In the genomic region with DNA sequence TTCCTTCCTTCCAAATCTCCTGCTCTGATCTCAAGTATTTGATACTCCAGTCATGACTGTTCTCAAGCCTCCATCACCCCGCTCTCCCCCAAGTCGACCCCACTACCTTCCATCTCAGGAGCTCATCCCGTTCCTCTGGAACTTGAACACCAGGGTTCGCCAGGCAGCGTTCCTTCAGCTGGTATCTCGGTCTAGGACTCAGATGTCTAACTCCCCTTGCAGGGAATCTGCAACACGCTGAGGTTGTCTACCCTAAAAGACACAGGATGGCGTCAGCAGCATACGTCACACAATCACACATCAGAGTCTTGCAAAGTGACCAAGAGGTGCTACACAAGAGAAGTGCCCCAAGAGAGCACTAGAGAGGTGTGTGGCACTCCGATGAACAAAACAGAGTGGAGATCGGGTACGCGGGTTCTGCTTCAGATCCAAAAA, we compare ENCODE assay signal across 8 cellular contexts. TPM values are rescaled to one million over a fixed set of nuclear protein-coding genes. Genes with fewer than 3 reads are reported as not detected.
DNase-seq lines count a peak whose midpoint lies in the region; ATAC-seq and TF ChIP-seq lines count a peak whose summit lies in the region.

No MANE protein-coding gene starts in this region.

- peaks cover 32% of the 10 kb centered on the region for H3K4me1 Mint-ChIP-seq in activated T-helper 17 cell treated with anti-CD3 and anti-CD28 coated beads, Interleukin-2, amount 50 U/mL, for 72 hours

- H3K79me2 ChIP-seq in OCI-LY7 (ENCODE audit: insufficient read depth, low read depth, low read length), result peaks cover 51% of the 10 kb centered on the region

- BruUV-seq in OCI-LY7 (replicated peaks; lab: Mats Ljungman, UMichigan), result no TSS peak

- H3K4ac ChIP-seq in neuronal stem cell (ENCODE audit: low read length), result no peak overlapping the region

- peak; percentile 68 for DNase-seq in COR-L47 (lab: John Stamatoyannopoulos, UW)
- DNase-seq in GM20000 (ENCODE audit: low spot score), result peak; percentile 57
- peak; percentile 63 for DNase-seq in HS-27A (ENCODE audit: low read depth)
- peak; percentile 78 for DNase-seq in OCI-LY7 (ENCODE audit: low spot score)
- peak; percentile 76 for DNase-seq in fibroblast of villous mesenchyme (ENCODE audit: low read depth)
- peak; percentile 65 for DNase-seq in neuronal stem cell (ENCODE audit: low spot score)

- no peaks in the 10 kb centered on the region for H3K27me3 ChIP-seq in neuronal stem cell (ENCODE audit: control insufficient read depth in 3 of 3, insufficient read depth in 3 of 3, low read depth in 1 of 3, low read length in 3 of 3)

- no peak overlapping the region for H2AK5ac ChIP-seq in neuronal stem cell (ENCODE audit: low read depth, low read length)

- H2BK120ac ChIP-seq in neuronal stem cell (ENCODE audit: low read depth, low read length), result no peak overlapping the region

- H3K27ac ChIP-seq in OCI-LY7 (ENCODE audit: low read depth, low read length, poor library complexity, severe bottlenecking) (peak overlapping the region; percentile 88), neuronal stem cell (replicated peaks; ENCODE audit: low read length) (peak overlapping the region; percentile 92), temporal lobe (ENCODE audit: low read depth, low read length) (peak overlapping the region; percentile 63)

- peaks cover 35% of the 10 kb centered on the region for H3K36me3 ChIP-seq in OCI-LY7 (ENCODE audit: insufficient read depth, low read length)
- peaks cover 2 to 41% of the 10 kb centered on the region in 2 donors for H3K36me3 ChIP-seq in neuronal stem cell (replicated peaks in 1 of 2; ENCODE audit: control insufficient read depth in 2 of 2, insufficient read depth in 2 of 2, low read length in 2 of 2)

- no peak overlapping the region for H3K14ac ChIP-seq in neuronal stem cell (ENCODE audit: low read length)

- H3K4me1 ChIP-seq in OCI-LY7 (ENCODE audit: insufficient read depth, low read length, poor library complexity, severe bottlenecking), result peaks cover 26% of the 10 kb centered on the region
- H3K4me1 ChIP-seq in neuronal stem cell (ENCODE audit: control insufficient read depth in 2 of 2, insufficient read depth in 1 of 2, low read depth in 1 of 2, low read length in 2 of 2), result peaks cover 0 to 3% of the 10 kb centered on the region in 2 donors

- H3K27me3 Mint-ChIP-seq in activated T-helper 17 cell treated with anti-CD3 and anti-CD28 coated beads, Interleukin-2, amount 50 U/mL, for 72 hours, result no peaks in the 10 kb centered on the region

- no peaks in the 10 kb centered on the region for H3K9me3 Mint-ChIP-seq in activated T-helper 17 cell treated with anti-CD3 and anti-CD28 coated beads, Interleukin-2, amount 50 U/mL, for 72 hours

- WGBS in neuronal stem cell (ENCODE audit: extremely low coverage in 2 of 2, insufficient read length in 2 of 2, insufficient replicate concordance in 1 of 2), 2 donors, result no CpG with 5 or more reads among the region's 13 CpGs

- H3K18ac ChIP-seq in neuronal stem cell (ENCODE audit: low read length), result peak overlapping the region; percentile 93

- TF ChIP-seq CTCF in GM20000 (IDR thresholded peaks at IDR 0.05; ENCODE audit: extremely low read depth, missing control alignments) (no peak), OCI-LY7 (conservative IDR thresholded peaks at IDR 0.05; ENCODE audit: low read length) (no peak), fibroblast of villous mesenchyme (IDR thresholded peaks at IDR 0.05; ENCODE audit: insufficient read depth, low read depth, low read length) (no peak)

- POLR2A ChIA-PET in OCI-LY7 (lab: Charles Lee), result interaction anchor here (0.6 to 1.5 kb wide), 9 partner anchors 9 to 421 kb away, joined by 3 to 6 read pairs (median 4); a partner anchor contains a TSS

- H2AFZ ChIP-seq in OCI-LY7 (ENCODE audit: low read length), result peak overlapping the region; percentile 74
- H2AFZ ChIP-seq in neuronal stem cell (ENCODE audit: low read length), result peak overlapping the region; percentile 92

- H2BK12ac ChIP-seq in neuronal stem cell (ENCODE audit: low read length), result no peak overlapping the region

- H3K9me2 ChIP-seq in OCI-LY7 (ENCODE audit: insufficient read depth, low read length), result no peaks in the 10 kb centered on the region

- H2BK5ac ChIP-seq in neuronal stem cell (ENCODE audit: low read length), result peak overlapping the region; percentile 62

- H3K9ac ChIP-seq in neuronal stem cell (ENCODE audit: low read depth, low read length, poor library complexity), result peak overlapping the region; percentile 71

- H3K4me2 ChIP-seq in OCI-LY7 (ENCODE audit: low read length) (peak overlapping the region; percentile 88), neuronal stem cell (ENCODE audit: insufficient read depth, low read length, poor library complexity, severe bottlenecking) (peak overlapping the region; percentile 82)

- no peak overlapping the region for H4K91ac ChIP-seq in neuronal stem cell (ENCODE audit: low read depth, low read length, poor library complexity)

- H3K36me3 Mint-ChIP-seq in activated T-helper 17 cell treated with anti-CD3 and anti-CD28 coated beads, Interleukin-2, amount 50 U/mL, for 72 hours (ENCODE audit: low read depth), result peaks cover 49% of the 10 kb centered on the region

- intact Hi-C loops in OCI-LY7 (cut with micrococcal nuclease; ENCODE audit: unreplicated experiment), result loop anchor here (5.0 to 10.0 kb wide), 6 partner anchors 430 to 1457 kb away; partner anchors contain the start of gene ZNF165

- H3K79me1 ChIP-seq in neuronal stem cell (ENCODE audit: low read depth, low read length), result peaks cover 2% of the 10 kb centered on the region

- peak overlapping the region; percentile 97 for H3K27ac Mint-ChIP-seq in activated T-helper 17 cell treated with anti-CD3 and anti-CD28 coated beads, Interleukin-2, amount 50 U/mL, for 72 hours

- H3K4me3 ChIP-seq in OCI-LY7 (ENCODE audit: low read depth, low read length, poor library complexity, severe bottlenecking), result peak overlapping the region; percentile 88
- H3K4me3 ChIP-seq in fibroblast of villous mesenchyme (ENCODE audit: low read depth, low read length), result peak overlapping the region; percentile 95
- peak overlapping the region; percentile 82 to 85 for H3K4me3 ChIP-seq in neuronal stem cell (ENCODE audit: low read length in 2 of 2)

- CTCF ChIA-PET in OCI-LY7 (lab: Charles Lee; ENCODE audit: unreplicated experiment), result no interaction called here

- H3K4me3 Mint-ChIP-seq in activated T-helper 17 cell treated with anti-CD3 and anti-CD28 coated beads, Interleukin-2, amount 50 U/mL, for 72 hours, result peak overlapping the region; percentile 98

- no peaks in the 10 kb centered on the region for H4K20me1 ChIP-seq in OCI-LY7 (ENCODE audit: insufficient read depth, low read length)

- no peak overlapping the region for H3K23ac ChIP-seq in neuronal stem cell (ENCODE audit: low read depth, low read length, poor library complexity)

- H2BK15ac ChIP-seq in neuronal stem cell (ENCODE audit: low read length), result peak overlapping the region; percentile 11

- no peak overlapping the region for H4K8ac ChIP-seq in neuronal stem cell (ENCODE audit: low read depth, low read length)

- peak; percentile 54 for ATAC-seq in activated T-helper 17 cell treated with anti-CD3 and anti-CD28 coated beads, Interleukin-2, amount 50 U/mL, for 72 hours (replicated peaks)

- peaks cover 25% of the 10 kb centered on the region; the same call in 1 of the 2 replicates for H3K9me3 ChIP-seq in OCI-LY7 (ENCODE audit: low read length)
- peaks cover 0 to 40% of the 10 kb centered on the region in 2 donors for H3K9me3 ChIP-seq in neuronal stem cell (replicated peaks in 1 of 2; ENCODE audit: control insufficient read depth in 2 of 2, insufficient read depth in 1 of 2, low read depth in 1 of 2, low read length in 2 of 2)

RNA-seq across cellular contexts. Expression of gene ZNF184, which starts 0.7 kb away (rescaled TPM):
- total RNA-seq in OCI-LY7 (2014; rRNA removed; shearing (Covaris generic)), result 18.6 and 20.6 TPM in 2 replicates
- total RNA-seq in OCI-LY7 (2022) (17.7 and 23.6 TPM in 2 replicates), fibroblast of villous mesenchyme (6.9 and 7.1 TPM in 2 replicates), temporal lobe (22.9 TPM)
- total RNA-seq in activated T-helper 17 cell treated with anti-CD3 and anti-CD28 coated beads, Interleukin-2, amount 50 U/mL, for 72 hours, result 10 to 100 TPM in 1 of 2 donors, 1 to 10 TPM in 1; 8.1 to 11.2 TPM
- polyA plus RNA-seq in neuronal stem cell (2013, experiment 1 of 2), result 11.0 TPM
- polyA plus RNA-seq in neuronal stem cell (2013, experiment 2 of 2), result 11.0 TPM

Comparison
In these comparisons a context has a peak if more than half of its experiments do, and no peak if none do; other contexts are left out.
1. Peak in every context shown above with its lines: DNase-seq, ATAC-seq, H3K4me3 ChIP-seq and H3K27ac ChIP-seq.